16 cellular contexts compared by ENCODE assay signal in the genomic region with DNA sequence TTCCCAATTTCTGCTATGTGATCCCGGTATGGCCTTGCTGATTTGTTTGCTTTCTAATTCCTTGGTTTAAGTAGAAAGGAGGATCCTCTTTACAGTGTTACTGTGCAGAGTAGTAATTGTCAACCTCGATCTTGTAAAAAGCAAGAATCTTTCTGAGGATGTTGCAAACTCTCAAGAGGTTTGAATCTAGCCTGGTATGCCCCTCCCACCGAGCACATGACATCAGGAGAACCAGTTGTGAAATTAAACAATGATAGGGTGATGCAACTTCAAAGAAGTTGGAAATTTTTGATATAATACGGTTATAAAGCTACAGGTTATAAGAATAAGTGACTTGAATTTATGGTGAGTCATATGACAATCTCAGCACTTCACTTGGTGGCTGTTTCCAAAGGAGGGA. TPM values are rescaled to one million over a fixed set of nuclear protein-coding genes. Genes with fewer than 3 reads are reported as not detected.
A peak's percentile ranks its signal among the peaks of the same experiment; 100 is the strongest.
DNase-seq lines count a peak whose midpoint lies in the region; FAIRE-seq and TF ChIP-seq lines count a peak whose summit lies in the region.
"Had no signal": no experiment of that assay in that cellular context is flagged by ENCODE, and none has a peak within 500 bp of the region (broad histone marks: within the 10 kb centered on the region; RNA-seq: fewer than 3 reads in every experiment).

No MANE protein-coding gene starts in this region.

- H3K36me3 ChIP-seq in SK-N-MC (ENCODE audit: insufficient read depth, low read length), result no peaks in the 10 kb centered on the region
- no peaks in the 10 kb centered on the region for H3K36me3 ChIP-seq in smooth muscle cell (ENCODE audit: low read depth)
- no peaks in the 10 kb centered on the region for H3K36me3 ChIP-seq in sigmoid colon
- H3K36me3 ChIP-seq: thoracic aorta had no signal

- H3K4me3 ChIP-seq in SK-N-MC, result peak overlapping the region; percentile 49
- no peak overlapping the region for H3K4me3 ChIP-seq in smooth muscle cell
- no peak overlapping the region for H3K4me3 ChIP-seq in sigmoid colon
- H3K4me3 ChIP-seq: body of pancreas, coronary artery, thoracic aorta had no signal

- no peak for TF ChIP-seq POLR2A in GM12892 (IDR thresholded peaks at IDR 0.05; ENCODE audit: low read depth, low read length)
- TF ChIP-seq POLR2A in sigmoid colon (IDR thresholded peaks at IDR 0.05), result no peak

- H3K9me3 ChIP-seq in SK-N-MC (ENCODE audit: low read depth, low read length) (0 out of 2 replicates have a peak, but pooled peaks cover 5% of the 10 kb centered on the region), smooth muscle cell (replicated peaks; ENCODE audit: low read depth) (no peaks in the 10 kb centered on the region), sigmoid colon (peaks cover 0 to 6% (median 0%) of the 10 kb centered on the region in 4 donors)
- H3K9me3 ChIP-seq: body of pancreas, thoracic aorta had no signal

- peak overlapping the region; percentile 79 for H2AFZ ChIP-seq in smooth muscle cell (ENCODE audit: low read depth)

- intact Hi-C loops in sigmoid colon (cut with DNase I), result no loop called here

- TF ChIP-seq CTCF in smooth muscle cell (IDR thresholded peaks at IDR 0.05; ENCODE audit: borderline replicate concordance, insufficient read depth, poor library complexity, severe bottlenecking) (no peak), sigmoid colon (IDR thresholded peaks at IDR 0.05) (no peak)

- H3K9ac ChIP-seq in SK-N-MC (ENCODE audit: insufficient read length) (peak overlapping the region; percentile 33), smooth muscle cell (ENCODE audit: low read depth) (no peak overlapping the region)

- peak; percentile 68 for FAIRE-seq in GM12892 (lab: Jason Lieb, UNC)
- FAIRE-seq: endothelial cell of umbilical vein had no signal

- no peaks in the 10 kb centered on the region for H3K4me1 ChIP-seq in smooth muscle cell (ENCODE audit: low read depth)
- peaks cover 0 to 4% (median 0%) of the 10 kb centered on the region in 4 donors for H3K4me1 ChIP-seq in sigmoid colon
- H3K4me1 ChIP-seq: body of pancreas had no signal

- H3K4me2 ChIP-seq in smooth muscle cell, result no peak overlapping the region

- TF ChIP-seq EP300 in sigmoid colon (IDR thresholded peaks at IDR 0.05), result no peak

- H3K27ac ChIP-seq in SK-N-MC (peak overlapping the region; percentile 82), smooth muscle cell (ENCODE audit: low read depth) (no peak overlapping the region), sigmoid colon (no peak overlapping the region)
- H3K27ac ChIP-seq: body of pancreas, C4-2B, coronary artery, thoracic aorta had no signal

- no peaks in the 10 kb centered on the region for H3K79me2 ChIP-seq in smooth muscle cell (ENCODE audit: low read depth)

- H3F3A ChIP-seq in smooth muscle cell (ENCODE audit: low read depth), result no peaks in the 10 kb centered on the region

- H3K27me3 ChIP-seq in smooth muscle cell (ENCODE audit: low read depth) (no peaks in the 10 kb centered on the region), sigmoid colon (peaks cover 0 to 7% (median 0%) of the 10 kb centered on the region in 3 donors)
- H3K27me3 ChIP-seq: body of pancreas had no signal

- 83% methylated on average over 4 of the region's 4 CpGs for WGBS in smooth muscle cell (ENCODE audit: low lambda C conversion rate)
- WGBS in sigmoid colon, 2 donors, result 40 to 66% methylated on average over 4 of the region's 4 CpGs

- DNase-seq in GM12892 (ENCODE audit: insufficient read length) (no peak), SK-N-MC (ENCODE audit: low read depth, low spot score) (peak; percentile 32), fibroblast of peridontal ligament (ENCODE audit: extremely low read depth) (peak; percentile 64), smooth muscle cell (lab: John Stamatoyannopoulos, UW; ENCODE audit: unreplicated experiment) (no peak), sigmoid colon (no peak), anterior cingulate cortex (lab: John Stamatoyannopoulos, UW) (no peak), cortex of kidney (lab: John Stamatoyannopoulos, UW) (no peak)
- DNase-seq: immature natural killer cell, NCI-H1930, NCI-H446, T-cell had no signal

- no peaks in the 10 kb centered on the region for H4K20me1 ChIP-seq in smooth muscle cell (ENCODE audit: low read depth)

RNA-seq across cellular contexts. Expression of gene FUT8, which starts 35.0 kb away (rescaled TPM):
- polyA plus RNA-seq in GM12892 (2012; ENCODE audit: missing spikeins), result 44.2 TPM
- total RNA-seq in smooth muscle cell (33.7 and 50.2 TPM in 2 replicates), sigmoid colon (10 to 100 TPM; 22.0 to 53.9 (median 33.0) TPM)
- polyA plus RNA-seq in smooth muscle cell (12.8 and 16.3 TPM in 2 replicates), sigmoid colon (10 to 100 TPM in 1 of 3 donors, 1 to 10 TPM in 2; 2.5 to 17.4 (median 7.2) TPM)

Comparison
In these comparisons a context has a peak if more than half of its experiments do, and no peak if none do; other contexts are left out.
1. DNase-seq: peak in SK-N-MC (single experiment) and fibroblast of peridontal ligament (single experiment); none in GM12892 (single experiment), smooth muscle cell (single experiment), sigmoid colon (single experiment), anterior cingulate cortex (0 of 58) and cortex of kidney (single experiment).